Comparison of ENCODE assay signal across 27 cellular contexts in genomic region chr10:21202766-21203457, GRCh38.
"Had no signal": no experiment of that assay in that cellular context is flagged by ENCODE, and none has a peak within 500 bp of the region (broad histone marks: within the 10 kb centered on the region; RNA-seq: fewer than 3 reads in every experiment).

No MANE protein-coding gene starts in this region.

- H3K27ac Mint-ChIP-seq: activated CD4-positive, alpha-beta memory T cell treated with anti-CD3 and anti-CD28 coated beads for 36 hours; activated CD4-positive, alpha-beta T cell treated with anti-CD3 and anti-CD28 coated beads, Interleukin-2, amount 10 ng/mL, durations not matched to agents 7 days and 5 days; activated naive CD4-positive, alpha-beta T cell treated with anti-CD3 and anti-CD28 coated beads, Interleukin-2, amount 10 ng/mL, durations not matched to agents 7 days and 5 days; activated naive CD8-positive, alpha-beta T cell treated with anti-CD3 and anti-CD28 coated beads for 36 hours; activated T-helper 17 cell treated with anti-CD3 and anti-CD28 coated beads, Interleukin-2, amount 50 U/mL, for 72 hours had no signal

- H3K4me1 Mint-ChIP-seq: activated CD4-positive, alpha-beta T cell treated with anti-CD3 and anti-CD28 coated beads, Interleukin-2, amount 10 ng/mL, durations not matched to agents 7 days and 5 days; activated naive CD4-positive, alpha-beta T cell treated with anti-CD3 and anti-CD28 coated beads, Interleukin-2, amount 10 ng/mL, durations not matched to agents 7 days and 5 days; activated naive CD8-positive, alpha-beta T cell treated with anti-CD3 and anti-CD28 coated beads for 36 hours; activated T-helper 17 cell treated with anti-CD3 and anti-CD28 coated beads, Interleukin-2, amount 50 U/mL, for 72 hours had no signal

- H3K4me3 Mint-ChIP-seq: activated CD4-positive, alpha-beta memory T cell treated with anti-CD3 and anti-CD28 coated beads for 36 hours; activated CD4-positive, alpha-beta T cell treated with anti-CD3 and anti-CD28 coated beads, Interleukin-2, amount 10 ng/mL, durations not matched to agents 7 days and 5 days; activated naive CD4-positive, alpha-beta T cell treated with anti-CD3 and anti-CD28 coated beads, Interleukin-2, amount 10 ng/mL, durations not matched to agents 7 days and 5 days; activated naive CD8-positive, alpha-beta T cell treated with anti-CD3 and anti-CD28 coated beads for 36 hours; activated T-helper 17 cell treated with anti-CD3 and anti-CD28 coated beads, Interleukin-2, amount 50 U/mL, for 72 hours had no signal

- H3K36me3 ChIP-seq: adrenal gland, cardiac muscle cell, Peyer's patch, SJCRH30 had no signal

- H3K27me3 ChIP-seq: adrenal gland, body of pancreas, cardiac muscle cell, Peyer's patch, SJCRH30 had no signal

- H3K4me3 ChIP-seq: adrenal gland, body of pancreas, cardiac muscle cell, Peyer's patch, SJCRH30 had no signal

- DNase-seq: activated CD4-positive, alpha-beta memory T cell treated with anti-CD3 and anti-CD28 coated beads for 36 hours; activated CD4-positive, alpha-beta T cell treated with anti-CD3 and anti-CD28 coated beads, Interleukin-2, amount 10 ng/mL, durations not matched to agents 7 days and 5 days; activated CD4-positive, CD25-positive, alpha-beta regulatory T cell; activated gamma-delta T cell; activated naive CD4-positive, alpha-beta T cell treated with anti-CD3 and anti-CD28 coated beads, Interleukin-2, amount 10 ng/mL, durations not matched to agents 7 days and 5 days; activated naive CD8-positive, alpha-beta T cell treated with anti-CD3 and anti-CD28 coated beads for 36 hours; activated T-cell treated with anti-CD3 and anti-CD28 coated beads for 4 hours; activated T-cell treated with anti-CD3 and anti-CD28 coated beads, Interleukin-2, amount 50 U/mL, for 48 hours; adrenal gland; aorta; body of pancreas; Karpas-422; MM.1S; NCI-H1105 treated with DMSO at 0.1 percent for 48 hours; NCI-H1436 treated with DMSO at 0.1 percent for 48 hours; NCI-H187; NCI-H2081; NCI-H226; NCI-H526; NCI-H774; Peyer's patch; Right ventricle myocardium superior; SJCRH30; SK-N-SH; T-helper 1 cell had no signal

- H3K4me1 ChIP-seq: adrenal gland, body of pancreas, Peyer's patch, SJCRH30 had no signal

- H3K9ac ChIP-seq: SK-N-SH had no signal

- H3K27me3 Mint-ChIP-seq: activated naive CD4-positive, alpha-beta T cell treated with anti-CD3 and anti-CD28 coated beads, Interleukin-2, amount 10 ng/mL, durations not matched to agents 7 days and 5 days had no signal

- H3K36me3 Mint-ChIP-seq: activated naive CD4-positive, alpha-beta T cell treated with anti-CD3 and anti-CD28 coated beads, Interleukin-2, amount 10 ng/mL, durations not matched to agents 7 days and 5 days; activated naive CD8-positive, alpha-beta T cell treated with anti-CD3 and anti-CD28 coated beads for 36 hours had no signal

- H3K9me3 ChIP-seq: SJCRH30 had no signal
